8 cellular contexts compared by ENCODE assay signal in the genomic region with DNA sequence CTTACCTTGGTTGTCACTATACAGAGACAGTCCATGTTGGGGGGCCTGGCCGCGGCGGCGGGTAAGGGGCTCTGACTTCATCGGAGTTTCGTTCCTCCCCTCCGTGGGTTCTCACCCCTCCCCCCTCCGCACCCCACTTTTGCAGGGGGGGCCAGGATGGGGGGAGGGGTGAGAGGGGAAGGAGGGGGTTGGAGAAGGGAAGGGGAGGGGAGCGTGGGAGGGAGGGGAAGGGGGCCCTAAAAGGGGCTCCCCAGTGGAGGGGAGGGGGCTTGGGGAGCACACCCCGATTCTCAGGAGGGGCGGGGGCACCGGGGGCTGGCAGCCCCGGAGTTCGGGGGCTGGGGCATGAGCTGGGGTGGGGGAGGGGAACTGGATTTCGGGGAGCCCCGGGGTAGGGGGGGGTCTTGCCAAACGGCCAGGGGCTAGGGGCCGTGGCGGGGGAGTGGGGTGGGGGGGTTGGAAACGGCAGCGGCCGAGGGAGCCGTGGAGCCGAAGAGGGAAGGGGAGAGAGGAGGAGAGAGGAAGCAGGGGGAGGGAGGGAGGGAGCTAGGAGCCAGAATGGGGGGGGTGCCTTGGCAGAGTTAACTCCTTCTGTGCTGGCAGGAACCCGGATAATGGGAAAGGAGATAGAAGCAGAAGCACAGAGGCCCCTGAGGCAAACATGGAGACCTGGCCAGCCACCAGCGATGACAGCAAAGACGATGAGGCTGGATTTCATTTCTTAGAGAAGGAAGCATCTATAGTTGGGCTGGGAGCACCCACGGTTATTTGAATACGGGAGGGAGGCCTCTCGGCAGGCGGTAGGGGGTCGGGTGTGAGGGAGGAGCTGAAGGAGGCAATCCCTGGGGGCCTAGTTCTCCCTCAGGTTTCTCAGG. TPM values are rescaled to one million over a fixed set of nuclear protein-coding genes. Genes with fewer than 3 reads are reported as not detected.
DNase-seq lines count a peak whose midpoint lies in the region; ATAC-seq lines count a peak whose summit lies in the region.

No MANE protein-coding gene starts in this region.

- H3K9me3 ChIP-seq in right cardiac atrium (ENCODE audit: control insufficient read depth, low read length) (no peaks in the 10 kb centered on the region), skeletal muscle tissue (ENCODE audit: control insufficient read depth in 3 of 3, low read length in 3 of 3) (no peaks in the 10 kb centered on the region)

- H3K4me1 ChIP-seq in right cardiac atrium (ENCODE audit: control insufficient read depth, insufficient read depth, low read length), result peaks cover 2% of the 10 kb centered on the region
- peaks cover 70 to 71% (median 70%) of the 10 kb centered on the region in 3 donors for H3K4me1 ChIP-seq in skeletal muscle tissue (ENCODE audit: control insufficient read depth in 3 of 3, insufficient read depth in 3 of 3, low read length in 3 of 3)

- H3K36me3 Mint-ChIP-seq in immature natural killer cell, result no peaks in the 10 kb centered on the region

- H3K4me3 Mint-ChIP-seq in immature natural killer cell, result peak overlapping the region in 1 of 5 donors; percentile 50

- WGBS in right cardiac atrium, result under 1% methylated on average over 32 of the region's 32 CpGs

- peaks cover 56 to 58% of the 10 kb centered on the region in 2 donors for H3K4me1 Mint-ChIP-seq in immature natural killer cell

- H3K27ac ChIP-seq in angular gyrus (ENCODE audit: low read depth, low read length) (peak overlapping the region; percentile 76), right cardiac atrium (ENCODE audit: low read length) (peak overlapping the region; percentile 5), skeletal muscle tissue (ENCODE audit: low read depth, low read length) (peak overlapping the region; percentile 28)

- peaks cover 12 to 22% (median 15%) of the 10 kb centered on the region in 3 donors for H3K27me3 Mint-ChIP-seq in immature natural killer cell (ENCODE audit: low read depth in 3 of 3)

- no peaks in the 10 kb centered on the region for H3K9me3 Mint-ChIP-seq in immature natural killer cell

- peak overlapping the region; percentile 60 to 78 (median 72) for H3K9ac ChIP-seq in skeletal muscle tissue (ENCODE audit: low read depth in 1 of 3, low read length in 3 of 3)

- H3K27me3 ChIP-seq in right cardiac atrium (ENCODE audit: control insufficient read depth, insufficient read depth) (no peaks in the 10 kb centered on the region), skeletal muscle tissue (ENCODE audit: control insufficient read depth in 3 of 3, insufficient read depth in 3 of 3, low read length in 3 of 3) (peaks cover 0 to 6% (median 0%) of the 10 kb centered on the region in 3 donors)

- H3K4me3 ChIP-seq in right cardiac atrium (ENCODE audit: low read length), result peak overlapping the region; percentile 61
- peak overlapping the region; percentile 55 to 73 (median 66) for H3K4me3 ChIP-seq in skeletal muscle tissue (ENCODE audit: low read length in 3 of 3)

- H3K36me3 ChIP-seq in skeletal muscle tissue (ENCODE audit: control insufficient read depth in 3 of 3, insufficient read depth in 3 of 3, low read length in 3 of 3), result peaks cover 14 to 21% (median 17%) of the 10 kb centered on the region in 3 donors

- peak; percentile 62 for DNase-seq in NCI-H1436 (lab: John Stamatoyannopoulos, UW)
- no peak for DNase-seq in NCI-H1436 treated with DMSO at 0.1 percent for 48 hours (lab: John Stamatoyannopoulos, UW)
- peak; percentile 71 for DNase-seq in NCI-H2171 (lab: John Stamatoyannopoulos, UW)
- peak; percentile 67 to 83 (median 82) for DNase-seq in right cardiac atrium
- no peak for DNase-seq in HT-29 (ENCODE audit: low spot score)
- no peak for DNase-seq in immature natural killer cell

- intact Hi-C loops in right cardiac atrium (cut with DNase I), result no loop called here

- H3K27ac Mint-ChIP-seq in immature natural killer cell, result peak overlapping the region in 1 of 6 donors; percentile 35

- no peak for ATAC-seq in right cardiac atrium

RNA-seq across cellular contexts. Expression of gene DLG4, which starts 2.3 kb away (rescaled TPM):
- total RNA-seq in right cardiac atrium (10 to 100 TPM; 28.7 to 36.2 (median 31.5) TPM), skeletal muscle tissue (7.3 TPM)
- polyA plus RNA-seq in right cardiac atrium (23.3 TPM), immature natural killer cell (under 1 TPM in 1 of 3 donors, not detected in 2; 0.36 TPM)
- total RNA-seq in HT-29 (2014; rRNA removed; shearing (Covaris generic)), result 0.26 and 1.6 TPM in 2 replicates

RNA-seq across cellular contexts. Expression of gene ACADVL, which starts 2.4 kb away (rescaled TPM):
- total RNA-seq in right cardiac atrium, result 1,000 to 10,000 TPM in 3 of 4 donors, 100 to 1,000 TPM in 1; 896 to 1,154 (median 1,049) TPM
- polyA plus RNA-seq in right cardiac atrium, result 1,142 TPM
- 119 TPM for total RNA-seq in skeletal muscle tissue
- total RNA-seq in HT-29 (2014; rRNA removed; shearing (Covaris generic)), result 469 and 546 TPM in 2 replicates
- 100 to 1,000 TPM; 138 to 180 (median 141) TPM for polyA plus RNA-seq in immature natural killer cell

RNA-seq across cellular contexts. Expression of gene DVL2, which starts 17.0 kb away (rescaled TPM):
- total RNA-seq in right cardiac atrium (10 to 100 TPM; 20.0 to 26.1 (median 23.4) TPM), skeletal muscle tissue (63.2 TPM)
- polyA plus RNA-seq in right cardiac atrium (14.6 TPM), immature natural killer cell (10 to 100 TPM; 19.4 to 28.5 (median 25.2) TPM)
- total RNA-seq in HT-29 (2014; rRNA removed; shearing (Covaris generic)), result 42.6 and 48.6 TPM in 2 replicates

RNA-seq across cellular contexts. Expression of gene PHF23, which starts 21.9 kb away (rescaled TPM):
- total RNA-seq in right cardiac atrium (10 to 100 TPM; 22.2 to 30.4 (median 24.5) TPM), skeletal muscle tissue (30.3 TPM)
- polyA plus RNA-seq in right cardiac atrium (18.8 TPM), immature natural killer cell (10 to 100 TPM; 11.9 to 41.4 (median 17.7) TPM)
- 29.3 and 31.7 TPM in 2 replicates for total RNA-seq in HT-29 (2014; rRNA removed; shearing (Covaris generic))

RNA-seq across cellular contexts. Expression of gene GABARAP, which starts 24.9 kb away (rescaled TPM):
- total RNA-seq in right cardiac atrium, result 100 to 1,000 TPM; 492 to 540 (median 522) TPM
- 741 TPM for polyA plus RNA-seq in right cardiac atrium
- total RNA-seq in skeletal muscle tissue, result 259 TPM
- 72.3 and 84.0 TPM in 2 replicates for total RNA-seq in HT-29 (2014; rRNA removed; shearing (Covaris generic))
- polyA plus RNA-seq in immature natural killer cell, result 100 to 1,000 TPM; 764 to 982 (median 905) TPM

Comparison
In these comparisons a context has a peak if more than half of its experiments do, and no peak if none do; other contexts are left out.
1. DNase-seq: peak in NCI-H1436 (single experiment), NCI-H2171 (single experiment) and right cardiac atrium (3 of 3); none in NCI-H1436 treated with DMSO at 0.1 percent for 48 hours (single experiment), HT-29 (single experiment) and immature natural killer cell (0 of 3).
2. H3K27ac ChIP-seq: peak in every context shown above with its lines; median percentile 76 in angular gyrus; 28 in skeletal muscle tissue; 5 in right cardiac atrium.